ENCODE assay signal across 20 cellular contexts in the genomic region with DNA sequence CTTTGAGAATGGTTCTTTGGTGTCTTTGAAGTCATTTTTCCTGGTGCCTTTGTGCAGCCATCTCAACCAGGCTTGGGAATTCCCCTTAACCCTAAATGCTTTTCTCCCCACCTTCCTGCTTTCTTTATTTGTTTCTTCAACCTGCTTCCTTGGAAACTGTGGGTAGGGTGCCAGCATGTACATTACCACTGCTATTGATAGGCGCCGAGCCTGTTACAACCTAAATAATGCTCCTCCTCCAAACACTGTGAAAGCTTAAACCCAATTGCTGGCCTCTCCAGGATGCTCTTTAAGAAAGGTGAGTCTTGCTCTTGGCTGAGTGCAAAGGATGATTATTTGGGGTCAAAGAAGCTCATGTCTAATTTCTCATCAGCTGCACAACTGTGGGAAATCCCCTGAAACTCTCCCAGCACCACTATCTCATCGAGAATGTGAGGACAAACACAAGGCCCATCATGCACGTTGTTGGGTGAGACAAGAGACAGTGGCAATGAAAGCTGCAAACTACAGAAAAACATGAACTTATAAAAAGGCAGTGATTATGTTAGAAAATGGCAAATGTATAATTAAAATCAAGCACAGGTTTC.
DNase-seq lines count a peak whose midpoint lies in the region; ATAC-seq, FAIRE-seq and TF ChIP-seq lines count a peak whose summit lies in the region.
"Had no signal": no experiment of that assay in that cellular context is flagged by ENCODE, and none has a peak within 500 bp of the region (broad histone marks: within the 10 kb centered on the region; RNA-seq: fewer than 3 reads in every experiment).

No MANE protein-coding gene starts in this region.

- CTCF ChIA-PET in activated CD4-positive, alpha-beta memory T cell treated with anti-CD3 and anti-CD28 coated beads for 36 hours (lab: Charles Lee) = no interaction called here
- CTCF ChIA-PET in activated CD4-positive, alpha-beta memory T cell treated with anti-CD3 and anti-CD28 coated beads, Interleukin-2, amount 10 ng/mL, durations not matched to agents 7 days and 5 days (lab: Charles Lee) = no interaction called here

- H3K9me3 ChIP-seq in keratinocyte (ENCODE audit: control insufficient read depth, low read depth, low read length) = no peaks in the 10 kb centered on the region
- H3K9me3 ChIP-seq: esophagus squamous epithelium, SJCRH30 had no signal

- H3K27me3 ChIP-seq in KMS-11 (ENCODE audit: insufficient read depth, low read depth) (no peaks in the 10 kb centered on the region), keratinocyte (ENCODE audit: control insufficient read depth, extremely low read depth, insufficient read depth, low read length) (peaks cover 3% of the 10 kb centered on the region)
- H3K27me3 ChIP-seq: cardiac muscle cell, esophagus squamous epithelium had no signal

- H3K27ac ChIP-seq in KMS-11 = peak overlapping the region; percentile 40
- no peak overlapping the region for H3K27ac ChIP-seq in keratinocyte (ENCODE audit: control insufficient read depth, insufficient read depth, low read length)
- H3K27ac ChIP-seq: cardiac muscle cell, esophagus squamous epithelium, SJCRH30 had no signal

- peaks cover 19% of the 10 kb centered on the region for H3K4me1 Mint-ChIP-seq in activated CD4-positive, alpha-beta memory T cell treated with anti-CD3 and anti-CD28 coated beads for 36 hours (ENCODE audit: low read depth)
- H3K4me1 Mint-ChIP-seq in activated CD4-positive, alpha-beta memory T cell treated with anti-CD3 and anti-CD28 coated beads, Interleukin-2, amount 10 ng/mL, durations not matched to agents 7 days and 5 days = peaks cover 3% of the 10 kb centered on the region
- H3K4me1 Mint-ChIP-seq: B cell; naive thymus-derived CD4-positive, alpha-beta T cell had no signal

- H3K4me1 ChIP-seq in KMS-11 (ENCODE audit: low read depth, poor library complexity, severe bottlenecking) = peaks cover 48% of the 10 kb centered on the region
- peaks cover 14% of the 10 kb centered on the region for H3K4me1 ChIP-seq in keratinocyte (ENCODE audit: control insufficient read depth, extremely low read depth, insufficient read depth, low read length)
- H3K4me1 ChIP-seq: esophagus squamous epithelium, SJCRH30 had no signal

- H3K4me2 ChIP-seq in KMS-11 (peak overlapping the region; percentile 66), keratinocyte (ENCODE audit: control insufficient read depth, extremely low read depth, insufficient read depth, low read depth, low read length) (no peak overlapping the region)

- TF ChIP-seq CTCF in KMS-11 (conservative IDR thresholded peaks at IDR 0.05; ENCODE audit: low read depth, low read length) (no peak), keratinocyte (optimal IDR thresholded peaks at IDR 0.05 in 1 of 3, IDR thresholded peaks at IDR 0.05 in 1 of 3, conservative IDR thresholded peaks at IDR 0.05 in 1 of 3; ENCODE audit: extremely low read depth in 1 of 3, insufficient read depth in 2 of 3, low read length in 3 of 3) (no peak), lower leg skin (IDR thresholded peaks at IDR 0.05) (no peak)

- TF ChIP-seq POLR2A in H54 (IDR thresholded peaks at IDR 0.05; ENCODE audit: low read depth, low read length) (no peak), lower leg skin (IDR thresholded peaks at IDR 0.05) (no peak)

- H3K27ac Mint-ChIP-seq in activated CD4-positive, alpha-beta memory T cell treated with anti-CD3 and anti-CD28 coated beads for 36 hours = no peak overlapping the region
- no peak overlapping the region for H3K27ac Mint-ChIP-seq in activated CD4-positive, alpha-beta memory T cell treated with anti-CD3 and anti-CD28 coated beads, Interleukin-2, amount 10 ng/mL, durations not matched to agents 7 days and 5 days
- H3K27ac Mint-ChIP-seq: B cell; naive thymus-derived CD4-positive, alpha-beta T cell had no signal

- intact Hi-C loops in activated CD4-positive, alpha-beta memory T cell treated with anti-CD3 and anti-CD28 coated beads for 36 hours (cut with micrococcal nuclease) = loop anchor here (5.0 kb wide), 1 partner anchor 284 kb away; a partner anchor contains a TSS
- intact Hi-C loops in lower leg skin (cut with DNase I; ENCODE audit: low total_unique reads) = no loop called here

- DNase-seq in activated CD4-positive, alpha-beta memory T cell treated with anti-CD3 and anti-CD28 coated beads for 36 hours = peak; percentile 11
- no peak for DNase-seq in activated CD4-positive, alpha-beta memory T cell treated with anti-CD3 and anti-CD28 coated beads, Interleukin-2, amount 10 ng/mL, durations not matched to agents 7 days and 5 days
- DNase-seq in keratinocyte (ENCODE audit: low read depth, low spot score) (no peak), H54 (ENCODE audit: insufficient read length, low spot score) (no peak), COR-L47 (lab: John Stamatoyannopoulos, UW) (no peak), lower leg skin (ENCODE audit: low spot score in 2 of 2) (no peak)
- DNase-seq: 8988T; esophagus squamous epithelium; glutamatergic neuron; HCEC 1CT; naive thymus-derived CD4-positive, alpha-beta T cell; NCI-H1417; NCI-H69; posterior cingulate gyrus; SJCRH30 had no signal

- ATAC-seq in HG03025 (IDR thresholded peaks at IDR 0.05; ENCODE audit: low FRiP score, unreplicated experiment) = no peak
- ATAC-seq: activated CD4-positive, CD25-positive, alpha-beta regulatory T cell treated with anti-CD3 and anti-CD28 coated beads, Interleukin-2, amount 50 U/mL, for 24 hours; naive thymus-derived CD4-positive, alpha-beta T cell had no signal

- WGBS in lower leg skin, 2 donors = 50 to 54% methylated on average over 4 of the region's 4 CpGs

- H4K20me1 ChIP-seq in KMS-11 (ENCODE audit: insufficient read depth) (no peaks in the 10 kb centered on the region), keratinocyte (ENCODE audit: control insufficient read depth, extremely low read depth, insufficient read depth, low read length) (no peaks in the 10 kb centered on the region)

- no peaks in the 10 kb centered on the region for H3K36me3 Mint-ChIP-seq in activated CD4-positive, alpha-beta memory T cell treated with anti-CD3 and anti-CD28 coated beads for 36 hours
- no peaks in the 10 kb centered on the region for H3K36me3 Mint-ChIP-seq in activated CD4-positive, alpha-beta memory T cell treated with anti-CD3 and anti-CD28 coated beads, Interleukin-2, amount 10 ng/mL, durations not matched to agents 7 days and 5 days (ENCODE audit: low read depth)

- no peaks in the 10 kb centered on the region for H3K9me1 ChIP-seq in keratinocyte (ENCODE audit: control insufficient read depth, extremely low read depth, insufficient read depth, low read length)

- no peaks in the 10 kb centered on the region for H3K9me3 Mint-ChIP-seq in activated CD4-positive, alpha-beta memory T cell treated with anti-CD3 and anti-CD28 coated beads for 36 hours
- H3K9me3 Mint-ChIP-seq in activated CD4-positive, alpha-beta memory T cell treated with anti-CD3 and anti-CD28 coated beads, Interleukin-2, amount 10 ng/mL, durations not matched to agents 7 days and 5 days = no peaks in the 10 kb centered on the region

- dilution Hi-C loops in keratinocyte (cut with MboI; ENCODE audit: extremely low pct_ligation_motif_present, low sequenced_read_pairs) = no loop called here

- FAIRE-seq in keratinocyte (lab: Jason Lieb, UNC) (peak; percentile 57), H54 (lab: Jason Lieb, UNC) (no peak)

- no peak overlapping the region for H3K9ac ChIP-seq in KMS-11
- H3K9ac ChIP-seq in keratinocyte (ENCODE audit: control insufficient read depth, extremely low read depth, insufficient read depth, low read length) = peak overlapping the region; percentile 33

- H2AFZ ChIP-seq in KMS-11 (ENCODE audit: low read depth) (0 out of 2 replicates have a peak overlapping the region, but pooled peaks have one; percentile 7), keratinocyte (ENCODE audit: control insufficient read depth, low read length) (no peak overlapping the region)

- H3K36me3 ChIP-seq in KMS-11 (ENCODE audit: insufficient read depth) (no peaks in the 10 kb centered on the region), keratinocyte (ENCODE audit: control insufficient read depth in 2 of 2, extremely low read depth in 1 of 2, insufficient read depth in 2 of 2, low read length in 2 of 2) (no peaks in the 10 kb centered on the region)
- H3K36me3 ChIP-seq: cardiac muscle cell, esophagus squamous epithelium, SJCRH30 had no signal

- POLR2A ChIA-PET in activated CD4-positive, alpha-beta memory T cell treated with anti-CD3 and anti-CD28 coated beads for 36 hours (lab: Charles Lee) = no interaction called here
- POLR2A ChIA-PET in activated CD4-positive, alpha-beta memory T cell treated with anti-CD3 and anti-CD28 coated beads, Interleukin-2, amount 10 ng/mL, durations not matched to agents 7 days and 5 days (lab: Charles Lee) = no interaction called here

- no peak overlapping the region for H3K4me3 ChIP-seq in KMS-11 (IDR thresholded peaks at IDR 0.05; ENCODE audit: insufficient read depth, low read depth, low read length)
- H3K4me3 ChIP-seq in keratinocyte (ENCODE audit: control insufficient read depth in 2 of 3, extremely low read depth in 1 of 3, insufficient read depth in 2 of 3, low read depth in 1 of 3, low read length in 3 of 3) = no peak overlapping the region
- H3K4me3 ChIP-seq in lower leg skin (ENCODE audit: low read depth, poor library complexity, severe bottlenecking) = no peak overlapping the region
- H3K4me3 ChIP-seq: cardiac muscle cell, esophagus squamous epithelium, SJCRH30 had no signal

- H3K79me2 ChIP-seq in KMS-11 (ENCODE audit: insufficient read depth, low read depth) (no peaks in the 10 kb centered on the region), keratinocyte (ENCODE audit: control insufficient read depth, insufficient read depth, low read length) (no peaks in the 10 kb centered on the region)

- H3K27me3 Mint-ChIP-seq in activated CD4-positive, alpha-beta memory T cell treated with anti-CD3 and anti-CD28 coated beads for 36 hours = no peaks in the 10 kb centered on the region
- no peaks in the 10 kb centered on the region for H3K27me3 Mint-ChIP-seq in activated CD4-positive, alpha-beta memory T cell treated with anti-CD3 and anti-CD28 coated beads, Interleukin-2, amount 10 ng/mL, durations not matched to agents 7 days and 5 days

- no peak overlapping the region for H3K4me3 Mint-ChIP-seq in activated CD4-positive, alpha-beta memory T cell treated with anti-CD3 and anti-CD28 coated beads for 36 hours
- no peak overlapping the region for H3K4me3 Mint-ChIP-seq in activated CD4-positive, alpha-beta memory T cell treated with anti-CD3 and anti-CD28 coated beads, Interleukin-2, amount 10 ng/mL, durations not matched to agents 7 days and 5 days
- H3K4me3 Mint-ChIP-seq: B cell; naive thymus-derived CD4-positive, alpha-beta T cell had no signal
